In genomic region chr2:161200327-161200726, GRCh38 we compare ENCODE assay signal across 12 cellular contexts. TPM values are rescaled to one million over a fixed set of nuclear protein-coding genes. Genes with fewer than 3 reads are reported as not detected.
DNase-seq lines count a peak whose midpoint lies in the region; ATAC-seq and TF ChIP-seq lines count a peak whose summit lies in the region.
"Had no signal": no experiment of that assay in that cellular context is flagged by ENCODE, and none has a peak within 500 bp of the region (broad histone marks: within the 10 kb centered on the region; RNA-seq: fewer than 3 reads in every experiment).

No MANE protein-coding gene starts in this region.

- no peaks in the 10 kb centered on the region for H3K27me3 Mint-ChIP-seq in CD14-positive monocyte (ENCODE audit: low read depth in 3 of 3)
- no peaks in the 10 kb centered on the region for H3K27me3 Mint-ChIP-seq in activated CD4-positive, alpha-beta memory T cell treated with anti-CD3 and anti-CD28 coated beads for 36 hours
- H3K27me3 Mint-ChIP-seq: dendritic cell treated with granulocyte-macrophage colony-stimulating factor and Interleukin-4, amounts not matched to agents 40 ng/mL and 50 ng/mL, for 4 days had no signal

- DNase-seq in CD14-positive monocyte (ENCODE audit: low spot score) (no peak), NCI-H526 treated with DMSO at 0.1 percent for 48 hours (lab: John Stamatoyannopoulos, UW) (no peak), caudate nucleus (lab: John Stamatoyannopoulos, UW) (no peak)
- DNase-seq in activated CD4-positive, alpha-beta memory T cell treated with anti-CD3 and anti-CD28 coated beads for 36 hours, result no peak
- DNase-seq: amygdala; NCI-H2081 treated with DMSO at 0.1 percent for 48 hours; stimulated activated CD4-positive, alpha-beta T cell treated with anti-CD3 and anti-CD28 coated beads, Interleukin-4, amount 100 ng/mL, for 1 hour had no signal

- POLR2A ChIA-PET in activated CD4-positive, alpha-beta memory T cell treated with anti-CD3 and anti-CD28 coated beads for 36 hours (lab: Charles Lee), result no interaction called here

- no peaks in the 10 kb centered on the region for H3K9me3 Mint-ChIP-seq in CD14-positive monocyte
- no peaks in the 10 kb centered on the region for H3K9me3 Mint-ChIP-seq in activated CD4-positive, alpha-beta memory T cell treated with anti-CD3 and anti-CD28 coated beads for 36 hours
- H3K9me3 Mint-ChIP-seq: dendritic cell treated with granulocyte-macrophage colony-stimulating factor and Interleukin-4, amounts not matched to agents 40 ng/mL and 50 ng/mL, for 4 days had no signal

- intact Hi-C loops in CD14-positive monocyte (cut with micrococcal nuclease), result no loop called here
- intact Hi-C loops in activated CD4-positive, alpha-beta memory T cell treated with anti-CD3 and anti-CD28 coated beads for 36 hours (cut with micrococcal nuclease), result loop anchor here (1.0 to 2.0 kb wide), 2 partner anchors 27 to 40 kb away; partner anchors contain the start of gene TANK

- no peak overlapping the region for H3K27ac ChIP-seq in caudate nucleus (ENCODE audit: low read depth, low read length)

- H3K36me3 Mint-ChIP-seq in CD14-positive monocyte, result peaks cover 34 to 54% of the 10 kb centered on the region in 2 donors
- peaks cover 41% of the 10 kb centered on the region for H3K36me3 Mint-ChIP-seq in activated CD4-positive, alpha-beta memory T cell treated with anti-CD3 and anti-CD28 coated beads for 36 hours

- H3K4me1 Mint-ChIP-seq in CD14-positive monocyte, result peaks cover 31% of the 10 kb centered on the region
- peaks cover 36% of the 10 kb centered on the region for H3K4me1 Mint-ChIP-seq in activated CD4-positive, alpha-beta memory T cell treated with anti-CD3 and anti-CD28 coated beads for 36 hours (ENCODE audit: low read depth)

- no peak overlapping the region for H3K4me3 Mint-ChIP-seq in CD14-positive monocyte
- H3K4me3 Mint-ChIP-seq in activated CD4-positive, alpha-beta memory T cell treated with anti-CD3 and anti-CD28 coated beads for 36 hours, result peak overlapping the region; percentile 67
- H3K4me3 Mint-ChIP-seq: dendritic cell treated with granulocyte-macrophage colony-stimulating factor and Interleukin-4, amounts not matched to agents 40 ng/mL and 50 ng/mL, for 4 days had no signal

- TF ChIP-seq CTCF in CD14-positive monocyte (IDR thresholded peaks at IDR 0.05), result no peak

- ATAC-seq in GM18867 (IDR thresholded peaks at IDR 0.05; ENCODE audit: unreplicated experiment) (peak; percentile 23), HG02884 (IDR thresholded peaks at IDR 0.05; ENCODE audit: unreplicated experiment) (peak; percentile 29), HG03342 (IDR thresholded peaks at IDR 0.05; ENCODE audit: unreplicated experiment) (no peak), HG03097 (IDR thresholded peaks at IDR 0.05; ENCODE audit: low FRiP score, unreplicated experiment) (no peak)

- H3K27ac Mint-ChIP-seq in CD14-positive monocyte, result peak overlapping the region in 6 of 7 donors; percentile 49 to 87 (median 70)
- H3K27ac Mint-ChIP-seq in activated CD4-positive, alpha-beta memory T cell treated with anti-CD3 and anti-CD28 coated beads for 36 hours, result peak overlapping the region; percentile 86
- H3K27ac Mint-ChIP-seq: dendritic cell treated with granulocyte-macrophage colony-stimulating factor and Interleukin-4, amounts not matched to agents 40 ng/mL and 50 ng/mL, for 4 days had no signal

- CTCF ChIA-PET in activated CD4-positive, alpha-beta memory T cell treated with anti-CD3 and anti-CD28 coated beads for 36 hours (lab: Charles Lee), result no interaction called here

RNA-seq across cellular contexts. Expression of gene TANK, which starts 40.1 kb away (rescaled TPM):
- 10 to 100 TPM; 72.7 to 91.7 TPM for polyA plus RNA-seq in CD14-positive monocyte
- total RNA-seq in activated CD4-positive, alpha-beta memory T cell treated with anti-CD3 and anti-CD28 coated beads for 36 hours, result 10 to 100 TPM; 71.4 to 74.1 TPM

Comparison
In these comparisons a context has a peak if more than half of its experiments do, and no peak if none do; other contexts are left out.
1. ATAC-seq: peak in GM18867 (single experiment) and HG02884 (single experiment); none in HG03342 (single experiment) and HG03097 (single experiment).